ENCODE assay signal across 2 cellular contexts in genomic region chr9:22173959-22174358, GRCh38.
TF ChIP-seq lines count a peak whose summit lies in the region.

No MANE protein-coding gene starts in this region.

TF ChIP-seq in HepG2, 621 proteins besides CTCF, POLR2A, EP300 and RAD21:
- peak; percentile 56 to 86; a peak in 3 of 4 replicates for TF ChIP-seq MAFK (conservative IDR thresholded peaks at IDR 0.05 in 1 of 2, IDR thresholded peaks at IDR 0.05 in 1 of 2; ENCODE audit: low read length in 2 of 2)
- no peak for TF ChIP-seq ZNF720 (CRISPR knock-in tag; IDR thresholded peaks at IDR 0.05)
- peak; percentile 69 for TF ChIP-seq MAFF (IDR thresholded peaks at IDR 0.05; ENCODE audit: low read depth, low read length)
- no peak for TF ChIP-seq SOX13 (IDR thresholded peaks at IDR 0.05)
- no peak for TF ChIP-seq SOX13 (CRISPR knock-in tag; conservative IDR thresholded peaks at IDR 0.05 in 1 of 2, IDR thresholded peaks at IDR 0.05 in 1 of 2)

TF ChIP-seq in IMR-90, 13 proteins besides CTCF, POLR2A, EP300 and RAD21:
- no peak for TF ChIP-seq CEBPB (IDR thresholded peaks at IDR 0.05; ENCODE audit: low read depth, low read length)
- peak; percentile 83 for TF ChIP-seq MAFK (IDR thresholded peaks at IDR 0.05; ENCODE audit: low read depth, low read length)
